9 cellular contexts compared by ENCODE assay signal in the genomic region with DNA sequence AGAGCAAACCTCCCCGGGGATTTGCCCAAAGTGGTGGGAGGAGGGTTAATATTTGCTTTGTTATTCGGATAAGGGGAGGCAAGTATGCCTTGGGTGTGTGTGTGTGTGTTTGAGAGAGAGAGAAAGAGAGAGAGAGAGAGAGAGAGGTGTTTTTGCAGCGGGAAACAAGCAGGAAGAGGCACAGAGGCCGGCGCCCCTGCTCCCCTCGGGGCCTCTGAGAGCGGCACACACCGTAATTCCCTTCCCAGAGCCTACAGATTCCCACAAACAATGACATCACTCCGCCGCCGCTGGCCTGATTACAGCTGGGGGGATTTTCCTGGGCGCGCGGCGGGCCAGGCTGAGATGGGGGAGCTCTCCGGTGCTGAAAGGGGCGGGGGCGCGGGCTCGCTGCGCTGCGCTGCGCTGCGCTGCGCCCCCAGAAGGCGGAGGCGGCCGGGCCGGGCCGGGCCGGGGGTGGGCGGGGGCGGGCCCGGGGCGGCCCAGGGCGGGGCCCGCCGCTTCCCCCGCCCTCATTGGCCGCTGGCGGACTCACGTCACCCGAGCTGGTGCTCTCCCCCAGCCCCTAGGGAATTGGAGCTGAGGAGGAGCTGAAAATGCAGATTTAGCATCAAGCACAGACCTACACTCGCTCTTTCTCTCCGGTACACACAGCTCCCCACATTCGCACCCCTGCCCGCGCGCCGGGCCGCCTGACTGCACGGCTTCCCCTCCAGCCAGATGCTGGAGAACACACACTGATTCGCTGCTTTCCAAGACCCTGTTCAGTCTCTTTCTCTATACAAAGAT. TPM values are rescaled to one million over a fixed set of nuclear protein-coding genes. Genes with fewer than 3 reads are reported as not detected.
A peak's percentile ranks its signal among the peaks of the same experiment; 100 is the strongest.
DNase-seq lines count a peak whose midpoint lies in the region; ATAC-seq and TF ChIP-seq lines count a peak whose summit lies in the region.
"Had no signal": no experiment of that assay in that cellular context is flagged by ENCODE, and none has a peak within 500 bp of the region (broad histone marks: within the 10 kb centered on the region; RNA-seq: fewer than 3 reads in every experiment).

A gene with protein sequence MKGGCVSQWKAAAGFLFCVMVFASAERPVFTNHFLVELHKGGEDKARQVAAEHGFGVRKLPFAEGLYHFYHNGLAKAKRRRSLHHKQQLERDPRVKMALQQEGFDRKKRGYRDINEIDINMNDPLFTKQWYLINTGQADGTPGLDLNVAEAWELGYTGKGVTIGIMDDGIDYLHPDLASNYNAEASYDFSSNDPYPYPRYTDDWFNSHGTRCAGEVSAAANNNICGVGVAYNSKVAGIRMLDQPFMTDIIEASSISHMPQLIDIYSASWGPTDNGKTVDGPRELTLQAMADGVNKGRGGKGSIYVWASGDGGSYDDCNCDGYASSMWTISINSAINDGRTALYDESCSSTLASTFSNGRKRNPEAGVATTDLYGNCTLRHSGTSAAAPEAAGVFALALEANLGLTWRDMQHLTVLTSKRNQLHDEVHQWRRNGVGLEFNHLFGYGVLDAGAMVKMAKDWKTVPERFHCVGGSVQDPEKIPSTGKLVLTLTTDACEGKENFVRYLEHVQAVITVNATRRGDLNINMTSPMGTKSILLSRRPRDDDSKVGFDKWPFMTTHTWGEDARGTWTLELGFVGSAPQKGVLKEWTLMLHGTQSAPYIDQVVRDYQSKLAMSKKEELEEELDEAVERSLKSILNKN (plus strand): TSS at position 631 of the 789 bp plus-strand sequence. CDS start 266 bp downstream, outside the sequence.

- H3K4me3 Mint-ChIP-seq in endothelial cell (ENCODE audit: unreplicated experiment), result peak within 1 kb of the TSS; percentile 90
- H3K4me3 Mint-ChIP-seq in CD14-positive monocyte, result peak within 1 kb of the TSS in 1 of 2 donors; percentile 89
- H3K4me3 Mint-ChIP-seq in natural killer cell, result no peak within 1 kb of the TSS

- H3K79me1 ChIP-seq in mesendoderm (ENCODE audit: low read length), result no peaks in the 10 kb centered on the region

- H3K9me3 Mint-ChIP-seq in endothelial cell (ENCODE audit: unreplicated experiment) (no peaks in the 10 kb centered on the region), CD14-positive monocyte (peaks cover 0 to 24% (median 12%) of the 10 kb centered on the region in 7 donors), natural killer cell (peaks cover 0 to 2% of the 10 kb centered on the region in 2 donors)

- H3K4me1 Mint-ChIP-seq in endothelial cell (ENCODE audit: unreplicated experiment), result peaks cover 23% of the 10 kb centered on the region
- no peaks in the 10 kb centered on the region for H3K4me1 Mint-ChIP-seq in CD14-positive monocyte
- H3K4me1 Mint-ChIP-seq in natural killer cell, result no peaks in the 10 kb centered on the region

- H3K79me2 ChIP-seq in mesendoderm (ENCODE audit: control insufficient read depth, insufficient read depth, low read length), result no peaks in the 10 kb centered on the region

- H2BK15ac ChIP-seq in mesendoderm (replicated peaks; ENCODE audit: low read depth), result no peak within 1 kb of the TSS

- no peak within 1 kb of the TSS for H2AK5ac ChIP-seq in mesendoderm (ENCODE audit: low read length)

- no peak within 1 kb of the TSS for H3K18ac ChIP-seq in mesendoderm (ENCODE audit: low read length)

- H3K4me1 ChIP-seq in mesendoderm (ENCODE audit: control insufficient read depth, low read depth, low read length), result peaks cover 10% of the 10 kb centered on the region

- H3K27ac ChIP-seq in mesendoderm (ENCODE audit: low read depth, low read length), result no peak within 1 kb of the TSS

- peak within 1 kb of the TSS; percentile 32 for H3K9ac ChIP-seq in mesendoderm (ENCODE audit: low read length)

- peaks cover 9% of the 10 kb centered on the region for H3K27me3 ChIP-seq in mesendoderm (ENCODE audit: insufficient read depth, low read length, poor library complexity)

- peak within 1 kb of the TSS; percentile 24 for H3K23ac ChIP-seq in mesendoderm (ENCODE audit: low read length)

- no peaks in the 10 kb centered on the region for H3K36me3 ChIP-seq in mesendoderm (ENCODE audit: control insufficient read depth, insufficient read depth, low read length)

- H3K4me3 ChIP-seq in mesendoderm (ENCODE audit: low read length), result peak within 1 kb of the TSS; percentile 35

- no peaks in the 10 kb centered on the region for H3K36me3 Mint-ChIP-seq in endothelial cell (ENCODE audit: low read depth, unreplicated experiment)
- peaks cover 0 to 3% of the 10 kb centered on the region in 2 donors for H3K36me3 Mint-ChIP-seq in CD14-positive monocyte
- H3K36me3 Mint-ChIP-seq in natural killer cell, result no peaks in the 10 kb centered on the region
- H3K36me3 Mint-ChIP-seq: IgD-negative memory B cell had no signal

- peak within 1 kb of the TSS; percentile 88 for H3K4me2 ChIP-seq in mesendoderm (ENCODE audit: low read length)

- H3K27me3 Mint-ChIP-seq in endothelial cell (ENCODE audit: unreplicated experiment), result peaks cover 11% of the 10 kb centered on the region
- peaks cover 51 to 53% (median 52%) of the 10 kb centered on the region in 3 donors for H3K27me3 Mint-ChIP-seq in CD14-positive monocyte (ENCODE audit: low read depth in 3 of 3)
- H3K27me3 Mint-ChIP-seq in natural killer cell (ENCODE audit: low read depth in 2 of 2), result peaks cover 50 to 75% of the 10 kb centered on the region in 2 donors

- H3K27ac Mint-ChIP-seq in endothelial cell (ENCODE audit: unreplicated experiment) (peak within 1 kb of the TSS; percentile 65), CD14-positive monocyte (no peak within 1 kb of the TSS), natural killer cell (no peak within 1 kb of the TSS)

- no peak within 1 kb of the TSS for H2BK5ac ChIP-seq in mesendoderm (ENCODE audit: low read length)

- DNase-seq in H4 (ENCODE audit: low spot score) (peak; percentile 60), NCI-H69 (lab: John Stamatoyannopoulos, UW) (peak; percentile 100), endothelial cell (ENCODE audit: low spot score) (peak; percentile 76), mesendoderm (peak; percentile 95), CD14-positive monocyte (ENCODE audit: low spot score) (no peak), natural killer cell (no peak)

- 100% methylated on average over 1 of the region's 53 CpGs for WGBS in mesendoderm (ENCODE audit: extremely low coverage, insufficient coverage, low lambda C conversion rate)

- ATAC-seq in HG02981 (IDR thresholded peaks at IDR 0.05; ENCODE audit: unreplicated experiment) (no peak), natural killer cell (no peak), GM19328 (IDR thresholded peaks at IDR 0.05; ENCODE audit: unreplicated experiment) (no peak)

- intact Hi-C loops in CD14-positive monocyte (cut with micrococcal nuclease) (no loop called here), natural killer cell (cut with micrococcal nuclease) (no loop called here)

- H3K56ac ChIP-seq in mesendoderm (ENCODE audit: low read length), result no peak within 1 kb of the TSS

- H4K8ac ChIP-seq in mesendoderm (ENCODE audit: low read depth, low read length), result no peak within 1 kb of the TSS

- TF ChIP-seq CTCF in endothelial cell (IDR thresholded peaks at IDR 0.05; ENCODE audit: unreplicated experiment) (no peak), CD14-positive monocyte (IDR thresholded peaks at IDR 0.05) (no peak), natural killer cell (IDR thresholded peaks at IDR 0.05) (no peak)

- no peak within 1 kb of the TSS for H3K4ac ChIP-seq in mesendoderm (ENCODE audit: low read depth, low read length)

- no peak within 1 kb of the TSS for H4K5ac ChIP-seq in mesendoderm (ENCODE audit: low read length)

- no peak within 1 kb of the TSS for H2BK120ac ChIP-seq in mesendoderm (ENCODE audit: low read depth, low read length)

RNA-seq across cellular contexts. Expression of the gene that starts here (rescaled TPM):
- total RNA-seq in H4 (2014; rRNA removed; shearing (Covaris generic)), result 1.6 TPM in 1 of 2 replicates, not detected in the other
- total RNA-seq in endothelial cell (ENCODE audit: unreplicated experiment) (1.0 TPM), natural killer cell (not detected)
- 0.20 TPM for polyA plus RNA-seq in mesendoderm (2013, experiment 1 of 2)
- polyA plus RNA-seq in mesendoderm (2013, experiment 2 of 2), result 0.27 TPM
- polyA plus RNA-seq in CD14-positive monocyte, result not detected
- polyA plus RNA-seq: IgD-negative memory B cell had no signal

Comparison
In these comparisons a context has a peak if more than half of its experiments do, and no peak if none do; other contexts are left out.
1. DNase-seq: peak in H4 (single experiment), NCI-H69 (single experiment), endothelial cell (single experiment) and mesendoderm (single experiment); none in CD14-positive monocyte (single experiment) and natural killer cell (single experiment).